ENCODE assay signal across 8 cellular contexts in the genomic region with DNA sequence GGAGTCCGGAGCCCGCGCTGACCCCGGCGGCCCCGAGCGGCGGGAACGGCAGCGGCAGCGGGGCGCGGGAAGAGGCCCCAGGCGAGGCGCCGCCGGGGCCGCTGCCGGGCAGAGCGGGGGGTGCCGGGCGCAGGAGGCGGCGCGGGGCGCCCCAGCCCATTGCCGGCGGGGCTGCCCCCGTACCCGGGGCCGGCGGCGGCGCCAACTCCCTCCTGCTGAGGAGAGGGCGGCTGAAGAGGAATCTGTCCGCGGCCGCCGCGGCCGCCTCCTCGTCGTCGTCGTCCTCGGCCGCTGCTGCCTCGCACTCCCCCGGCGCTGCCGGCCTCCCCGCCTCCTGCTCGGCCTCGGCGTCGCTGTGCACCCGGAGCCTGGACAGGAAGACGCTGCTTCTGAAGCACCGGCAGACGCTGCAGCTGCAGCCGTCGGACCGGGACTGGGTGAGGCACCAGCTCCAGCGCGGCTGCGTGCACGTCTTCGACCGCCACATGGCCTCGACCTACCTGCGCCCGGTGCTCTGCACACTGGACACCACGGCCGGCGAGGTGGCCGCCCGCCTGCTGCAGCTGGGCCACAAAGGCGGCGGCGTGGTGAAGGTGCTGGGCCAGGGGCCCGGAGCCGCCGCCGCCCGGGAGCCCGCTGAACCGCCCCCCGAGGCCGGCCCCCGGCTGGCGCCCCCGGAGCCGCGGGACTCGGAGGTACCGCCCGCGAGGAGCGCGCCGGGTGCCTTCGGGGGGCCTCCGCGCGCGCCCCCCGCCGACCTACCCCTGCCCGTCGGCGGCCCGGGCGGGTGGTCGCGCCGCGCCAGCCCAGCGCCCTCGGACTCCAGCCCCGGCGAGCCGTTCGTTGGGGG. TPM values are rescaled to one million over a fixed set of nuclear protein-coding genes. Genes with fewer than 3 reads are reported as not detected.
DNase-seq lines count a peak whose midpoint lies in the region; ATAC-seq and TF ChIP-seq lines count a peak whose summit lies in the region.

No MANE protein-coding gene starts in this region.

- H3K4me3 ChIP-seq in right atrium auricular region: peak overlapping the region; percentile 64 to 77
- H3K4me3 ChIP-seq in retinal pigment epithelial cell (ENCODE audit: low read length): peak overlapping the region; percentile 77

- no peaks in the 10 kb centered on the region for H3K27me3 ChIP-seq in right atrium auricular region

- H3K9me3 ChIP-seq in right atrium auricular region: no peaks in the 10 kb centered on the region

- no peaks in the 10 kb centered on the region for H3K36me3 ChIP-seq in right atrium auricular region

- peaks cover 0 to 29% of the 10 kb centered on the region in 2 donors for H3K4me1 ChIP-seq in right atrium auricular region

- ATAC-seq in GM21367 (IDR thresholded peaks at IDR 0.05; ENCODE audit: unreplicated experiment): peak; percentile 20

- DNase-seq in DMS153 (lab: John Stamatoyannopoulos, UW): peak; percentile 47
- peak; percentile 42 for DNase-seq in HPDE6-E6E7 (ENCODE audit: extremely low spot score)
- DNase-seq in T follicular helper cell (ENCODE audit: low read depth): peak; percentile 41
- peak; percentile 12 for DNase-seq in amniotic stem cell (lab: John Stamatoyannopoulos, UW)
- peak; percentile 64 for DNase-seq in right atrium auricular region (ENCODE audit: low spot score)
- no peak for DNase-seq in retinal pigment epithelial cell (ENCODE audit: low read depth)
- no peak for DNase-seq in inferior parietal cortex (ENCODE audit: extremely low spot score)

- H3K27ac ChIP-seq in right atrium auricular region: peak overlapping the region; percentile 89 to 96

- TF ChIP-seq CTCF in right atrium auricular region (IDR thresholded peaks at IDR 0.05): no peak
- TF ChIP-seq CTCF in retinal pigment epithelial cell (conservative IDR thresholded peaks at IDR 0.05; ENCODE audit: low read depth, low read length): no peak

RNA-seq across cellular contexts. Expression of gene PHLPP1, which starts 0.7 kb away (rescaled TPM):
- 1 to 10 TPM; 4.6 to 5.9 TPM for total RNA-seq in right atrium auricular region

Comparison
In these comparisons a context has a peak if more than half of its experiments do, and no peak if none do; other contexts are left out.
1. DNase-seq: peak in DMS153 (single experiment), HPDE6-E6E7 (single experiment), T follicular helper cell (single experiment), amniotic stem cell (single experiment) and right atrium auricular region (single experiment); none in retinal pigment epithelial cell (single experiment) and inferior parietal cortex (single experiment).